ENCODE assay signal across 1 cellular context in genomic region chr1:18913065-18913502, GRCh38.
TF ChIP-seq lines count a peak whose summit lies in the region.

No MANE protein-coding gene starts in this region.

TF ChIP-seq in HepG2, 621 proteins besides CTCF, POLR2A, EP300 and RAD21 (continued from another document and continues in another):
- TF ChIP-seq SNAPC4 (CRISPR knock-in tag; IDR thresholded peaks at IDR 0.05) = 0 out of 2 replicates have a peak, but pooled peaks have one; percentile 53
- TF ChIP-seq BHLHE40 (IDR thresholded peaks at IDR 0.05; ENCODE audit: low read length) = 0 out of 2 replicates have a peak, but pooled peaks have one; percentile 14
- TF ChIP-seq RFXANK (CRISPR knock-in tag; IDR thresholded peaks at IDR 0.05) = no peak
- no peak for TF ChIP-seq RNF219 (CRISPR knock-in tag; IDR thresholded peaks at IDR 0.05)
- TF ChIP-seq JARID2 (CRISPR knock-in tag; IDR thresholded peaks at IDR 0.05; ENCODE audit: insufficient replicate concordance) = no peak
- TF ChIP-seq TBP (CRISPR knock-in tag; IDR thresholded peaks at IDR 0.05) = 0 out of 2 replicates have a peak, but pooled peaks have one; percentile 51
- peak; percentile 60; the same call in 1 of the 2 replicates for TF ChIP-seq MAZ (IDR thresholded peaks at IDR 0.05; ENCODE audit: borderline replicate concordance, low read depth, low read length)
- peak; percentile 57; the same call in 1 of the 2 replicates for TF ChIP-seq MAZ (CRISPR knock-in tag; IDR thresholded peaks at IDR 0.05; ENCODE audit: low read depth)
- no peak for TF ChIP-seq ZNF460 (CRISPR knock-in tag; IDR thresholded peaks at IDR 0.05; ENCODE audit: borderline replicate concordance)
- no peak for TF ChIP-seq SATB2 (CRISPR knock-in tag; IDR thresholded peaks at IDR 0.05)
- TF ChIP-seq DMTF1 (CRISPR knock-in tag; IDR thresholded peaks at IDR 0.05) = no peak
- peak; percentile 77 for TF ChIP-seq ZNF687 (CRISPR knock-in tag; IDR thresholded peaks at IDR 0.05)
- TF ChIP-seq ZKSCAN5 (CRISPR knock-in tag; IDR thresholded peaks at IDR 0.05) = no peak
- TF ChIP-seq ETV5 (CRISPR knock-in tag; IDR thresholded peaks at IDR 0.05; ENCODE audit: borderline replicate concordance) = no peak
- TF ChIP-seq LCORL (IDR thresholded peaks at IDR 0.05) = no peak
- 0 out of 2 replicates have a peak, but pooled peaks have one; percentile 29 for TF ChIP-seq LCORL (CRISPR knock-in tag; IDR thresholded peaks at IDR 0.05)
- 0 out of 2 replicates have a peak, but pooled peaks have one; percentile 52 for TF ChIP-seq ZNF766 (CRISPR knock-in tag; IDR thresholded peaks at IDR 0.05; ENCODE audit: borderline replicate concordance)
- no peak for TF ChIP-seq KMT2A (CRISPR knock-in tag; IDR thresholded peaks at IDR 0.05)
- no peak for TF ChIP-seq HNRNPK (IDR thresholded peaks at IDR 0.05; ENCODE audit: low read depth, low read length, poor library complexity, severe bottlenecking)
- no peak for TF ChIP-seq ZFX (CRISPR knock-in tag; IDR thresholded peaks at IDR 0.05; ENCODE audit: low read depth)
- no peak for TF ChIP-seq NFKBIZ (CRISPR knock-in tag; IDR thresholded peaks at IDR 0.05)
- TF ChIP-seq EEA1 (CRISPR knock-in tag; IDR thresholded peaks at IDR 0.05; ENCODE audit: borderline replicate concordance) = no peak
- no peak for TF ChIP-seq ELF1 (CRISPR knock-in tag; IDR thresholded peaks at IDR 0.05)
- TF ChIP-seq TP53 (CRISPR knock-in tag; conservative IDR thresholded peaks at IDR 0.05) = no peak
- no peak for TF ChIP-seq JDP2 (CRISPR knock-in tag; IDR thresholded peaks at IDR 0.05; ENCODE audit: borderline replicate concordance)
- no peak for TF ChIP-seq PITX1 (CRISPR knock-in tag; IDR thresholded peaks at IDR 0.05)
- TF ChIP-seq KAT2B (IDR thresholded peaks at IDR 0.05; ENCODE audit: borderline replicate concordance, low read depth, low read length) = no peak
- no peak for TF ChIP-seq HMGXB3 (CRISPR knock-in tag; IDR thresholded peaks at IDR 0.05; ENCODE audit: borderline replicate concordance)
- TF ChIP-seq AHR (CRISPR knock-in tag; IDR thresholded peaks at IDR 0.05) = no peak
- TF ChIP-seq TMF1 (CRISPR knock-in tag; IDR thresholded peaks at IDR 0.05; ENCODE audit: low read depth) = no peak
- no peak for TF ChIP-seq DMAP1 (CRISPR knock-in tag; IDR thresholded peaks at IDR 0.05)
- TF ChIP-seq FOXK1 (CRISPR knock-in tag; IDR thresholded peaks at IDR 0.05; ENCODE audit: borderline replicate concordance, low read depth) = no peak
- TF ChIP-seq ZNF703 (CRISPR knock-in tag; IDR thresholded peaks at IDR 0.05; ENCODE audit: borderline replicate concordance) = no peak
- no peak for TF ChIP-seq ZNF503 (CRISPR knock-in tag; IDR thresholded peaks at IDR 0.05)
